8 cellular contexts compared by ENCODE assay signal in genomic region chr2:27049422-27050280, GRCh38. TPM values are rescaled to one million over a fixed set of nuclear protein-coding genes. Genes with fewer than 3 reads are reported as not detected.
DNase-seq lines count a peak whose midpoint lies in the region; ATAC-seq and TF ChIP-seq lines count a peak whose summit lies in the region.

No MANE protein-coding gene starts in this region.

- peak overlapping the region; percentile 88 for H3K9ac ChIP-seq in Loucy (ENCODE audit: low read depth, low read length, poor library complexity, severe bottlenecking)
- H3K9ac ChIP-seq in rectal smooth muscle tissue (ENCODE audit: low read length): peak overlapping the region; percentile 42

- CTCF ChIA-PET in Caco-2 (lab: Charles Lee): interaction anchor here (0.7 to 3.3 kb wide), 9 partner anchors 10 to 285 kb away, joined by 3 to 21 read pairs (median 5); partner anchors contain the start of gene KHK

- DNase-seq in Caco-2 (peak; percentile 62 to 69), cardiac muscle cell (ENCODE audit: low read depth in 1 of 2, low spot score in 1 of 2) (no peak), aorta (peak; percentile 73 to 86), inferior parietal cortex (ENCODE audit: extremely low spot score) (no peak)
- DNase-seq in activated T-helper 2 cell treated with anti-CD3 and anti-CD28 coated beads, Interferon-gamma antibody, Interleukin-2, Interleukin-4, amounts not matched to agents 10 μg/mL and 5 μg/mL and 100 μg/mL, durations not matched to agents 14 hours and 24 hours and 36 hours (ENCODE audit: low spot score): peak; percentile 50

- H3K27ac ChIP-seq in cardiac muscle cell (peak overlapping the region; percentile 96), rectal smooth muscle tissue (ENCODE audit: low read depth, low read length) (peak overlapping the region; percentile 87), aorta (ENCODE audit: low read depth in 1 of 2, low read length in 2 of 2) (peak overlapping the region in 1 of 2 donors; percentile 49)

- peaks cover 43% of the 10 kb centered on the region for H3K36me3 Mint-ChIP-seq in Caco-2 (ENCODE audit: insufficient read depth, unreplicated experiment)
- H3K36me3 Mint-ChIP-seq in activated T-helper 2 cell treated with anti-CD3 and anti-CD28 coated beads, Interferon-gamma antibody, Interleukin-2, Interleukin-4, amounts not matched to agents 10 μg/mL and 5 μg/mL and 100 μg/mL, durations not matched to agents 14 hours and 24 hours and 36 hours (ENCODE audit: low read depth): peaks cover 13% of the 10 kb centered on the region

- peaks cover 10% of the 10 kb centered on the region for H3K27me3 Mint-ChIP-seq in Caco-2 (ENCODE audit: insufficient read depth, unreplicated experiment)
- peaks cover 2% of the 10 kb centered on the region for H3K27me3 Mint-ChIP-seq in activated T-helper 2 cell treated with anti-CD3 and anti-CD28 coated beads, Interferon-gamma antibody, Interleukin-2, Interleukin-4, amounts not matched to agents 10 μg/mL and 5 μg/mL and 100 μg/mL, durations not matched to agents 14 hours and 24 hours and 36 hours (ENCODE audit: low read depth)

- H3K4me2 ChIP-seq in Loucy (ENCODE audit: low read depth, low read length, poor library complexity, severe bottlenecking): peak overlapping the region; percentile 83

- no peaks in the 10 kb centered on the region for H3K36me3 ChIP-seq in Caco-2 (ENCODE audit: control insufficient read depth, insufficient read depth, low read length)
- H3K36me3 ChIP-seq in Loucy (ENCODE audit: insufficient read depth, low read length): peaks cover 10% of the 10 kb centered on the region; the same call in 1 of the 2 replicates
- peaks cover 13% of the 10 kb centered on the region for H3K36me3 ChIP-seq in cardiac muscle cell
- no peaks in the 10 kb centered on the region for H3K36me3 ChIP-seq in rectal smooth muscle tissue (ENCODE audit: control insufficient read depth, insufficient read depth, low read length)
- no peaks in the 10 kb centered on the region for H3K36me3 ChIP-seq in aorta (ENCODE audit: control insufficient read depth in 1 of 2, insufficient read depth in 2 of 2, low read length in 1 of 2)

- 6 to 7% methylated on average over 36 to 52 of the region's 52 CpGs for WGBS in aorta, 2 donors

- peaks cover 31% of the 10 kb centered on the region for H3K4me1 Mint-ChIP-seq in Caco-2 (ENCODE audit: low read depth, unreplicated experiment)
- peaks cover 14% of the 10 kb centered on the region for H3K4me1 Mint-ChIP-seq in activated T-helper 2 cell treated with anti-CD3 and anti-CD28 coated beads, Interferon-gamma antibody, Interleukin-2, Interleukin-4, amounts not matched to agents 10 μg/mL and 5 μg/mL and 100 μg/mL, durations not matched to agents 14 hours and 24 hours and 36 hours (ENCODE audit: low read depth)

- peaks cover 9% of the 10 kb centered on the region for H3K9me3 Mint-ChIP-seq in Caco-2 (ENCODE audit: unreplicated experiment)
- H3K9me3 Mint-ChIP-seq in activated T-helper 2 cell treated with anti-CD3 and anti-CD28 coated beads, Interferon-gamma antibody, Interleukin-2, Interleukin-4, amounts not matched to agents 10 μg/mL and 5 μg/mL and 100 μg/mL, durations not matched to agents 14 hours and 24 hours and 36 hours: no peaks in the 10 kb centered on the region

- peak overlapping the region; percentile 96 for H3K4me3 ChIP-seq in Caco-2 (ENCODE audit: low read depth, low read length)
- peak overlapping the region; percentile 94 for H3K4me3 ChIP-seq in Loucy (ENCODE audit: low read length, poor library complexity, severe bottlenecking)
- peak overlapping the region; percentile 97 for H3K4me3 ChIP-seq in cardiac muscle cell
- peak overlapping the region; percentile 74 for H3K4me3 ChIP-seq in rectal smooth muscle tissue (ENCODE audit: low read length)
- H3K4me3 ChIP-seq in aorta (ENCODE audit: low read length in 2 of 2): peak overlapping the region; percentile 58 to 62

- BruUV-seq in Caco-2 (replicated peaks; lab: Mats Ljungman, UMichigan): no TSS peak

- H3F3A ChIP-seq in Loucy (ENCODE audit: low read depth): peaks cover 3% of the 10 kb centered on the region; the same call in 1 of the 2 replicates

- POLR2A ChIA-PET in Caco-2 (lab: Charles Lee): interaction anchor here (2.1 to 2.5 kb wide), 2 partner anchors 16 to 22 kb away, joined by 9 to 27 read pairs; partner anchors contain the start of genes OST4 and TMEM214

- H3K9me3 ChIP-seq in Caco-2 (no peaks in the 10 kb centered on the region), Loucy (ENCODE audit: insufficient read depth, low read depth, low read length) (no peaks in the 10 kb centered on the region), cardiac muscle cell (ENCODE audit: low read depth) (no peaks in the 10 kb centered on the region), aorta (ENCODE audit: control insufficient read depth, low read length) (no peaks in the 10 kb centered on the region)

- TF ChIP-seq CTCF in Caco-2 (IDR thresholded peaks at IDR 0.05; ENCODE audit: insufficient read depth in 1 of 2, low read depth in 1 of 2, low read length in 1 of 2, severe bottlenecking in 1 of 2, unreplicated experiment in 1 of 2) (no peak), Loucy (conservative IDR thresholded peaks at IDR 0.05; ENCODE audit: low read length) (no peak), cardiac muscle cell (IDR thresholded peaks at IDR 0.05; ENCODE audit: low read depth, low read length) (no peak)

- no peaks in the 10 kb centered on the region for H4K20me1 ChIP-seq in Loucy (ENCODE audit: insufficient read depth, low read length, poor library complexity, severe bottlenecking)

- H3K9me2 ChIP-seq in Loucy (replicated peaks; ENCODE audit: low read depth, low read length): no peaks in the 10 kb centered on the region

- H3K27ac Mint-ChIP-seq in Caco-2 (ENCODE audit: unreplicated experiment): peak overlapping the region; percentile 100
- H3K27ac Mint-ChIP-seq in activated T-helper 2 cell treated with anti-CD3 and anti-CD28 coated beads, Interferon-gamma antibody, Interleukin-2, Interleukin-4, amounts not matched to agents 10 μg/mL and 5 μg/mL and 100 μg/mL, durations not matched to agents 14 hours and 24 hours and 36 hours: peak overlapping the region; percentile 98

- H3K4me3 Mint-ChIP-seq in Caco-2 (ENCODE audit: unreplicated experiment): peak overlapping the region; percentile 80
- peak overlapping the region; percentile 88 for H3K4me3 Mint-ChIP-seq in activated T-helper 2 cell treated with anti-CD3 and anti-CD28 coated beads, Interferon-gamma antibody, Interleukin-2, Interleukin-4, amounts not matched to agents 10 μg/mL and 5 μg/mL and 100 μg/mL, durations not matched to agents 14 hours and 24 hours and 36 hours (ENCODE audit: low read depth)

- intact Hi-C loops in Caco-2 (cut with micrococcal nuclease; ENCODE audit: unreplicated experiment) (loop anchor here (1.0 kb wide), 4 partner anchors 17 to 88 kb away; partner anchors contain the start of genes KHK and TMEM214), aorta (cut with DNase I) (loop anchor here (2.0 to 5.0 kb wide), 2 partner anchors 29 to 38 kb away; partner anchors contain the start of genes EMILIN1 (in 1 of the 2) and KHK (in 1 of the 2))
- intact Hi-C loops in activated T-helper 2 cell treated with anti-CD3 and anti-CD28 coated beads, Interferon-gamma antibody, Interleukin-2, Interleukin-4, amounts not matched to agents 10 μg/mL and 5 μg/mL and 100 μg/mL, durations not matched to agents 14 hours and 24 hours and 36 hours (cut with micrococcal nuclease): loop anchor here (1.0 to 2.0 kb wide), 4 partner anchors 17 to 163 kb away; partner anchors contain the start of genes ATRAID, KHK, OST4 and SLC5A6

- H3K27me3 ChIP-seq in Caco-2 (replicated peaks; ENCODE audit: control insufficient read depth, insufficient read depth, low read length) (no peaks in the 10 kb centered on the region), Loucy (ENCODE audit: insufficient read depth, low read length, poor library complexity, severe bottlenecking) (no peaks in the 10 kb centered on the region), cardiac muscle cell (no peaks in the 10 kb centered on the region), rectal smooth muscle tissue (ENCODE audit: control insufficient read depth, insufficient read depth, low read length) (no peaks in the 10 kb centered on the region), aorta (ENCODE audit: control insufficient read depth in 1 of 2, insufficient read depth in 2 of 2, low read length in 1 of 2) (no peaks in the 10 kb centered on the region)

- H3K79me2 ChIP-seq in Loucy (ENCODE audit: insufficient read depth, low read length): peaks cover 18% of the 10 kb centered on the region

- H2AFZ ChIP-seq in Loucy (ENCODE audit: low read length): peak overlapping the region; percentile 92

- ATAC-seq in GM21528 (IDR thresholded peaks at IDR 0.05; ENCODE audit: low FRiP score, unreplicated experiment) (peak; percentile 24), aorta (ENCODE audit: low FRiP score) (peak; percentile 30)

- H3K4me1 ChIP-seq in Caco-2: 0 out of 2 replicates have a peak, but pooled peaks cover 6% of the 10 kb centered on the region
- H3K4me1 ChIP-seq in Loucy (ENCODE audit: insufficient read depth, low read length, poor library complexity, severe bottlenecking): peaks cover 25% of the 10 kb centered on the region
- peaks cover 9% of the 10 kb centered on the region for H3K4me1 ChIP-seq in cardiac muscle cell (ENCODE audit: low read depth)
- H3K4me1 ChIP-seq in rectal smooth muscle tissue (ENCODE audit: control insufficient read depth, insufficient read depth, low read length): peaks cover 11% of the 10 kb centered on the region
- H3K4me1 ChIP-seq in aorta (ENCODE audit: control insufficient read depth in 1 of 2, insufficient read depth in 2 of 2, low read length in 2 of 2): no peaks in the 10 kb centered on the region

RNA-seq across cellular contexts. Expression of gene AGBL5, which starts 1.8 kb away (rescaled TPM):
- total RNA-seq in Caco-2 (2022): 31.4 and 34.1 TPM in 2 replicates
- 12.5 and 13.8 TPM in 2 replicates for total RNA-seq in activated T-helper 2 cell treated with anti-CD3 and anti-CD28 coated beads, Interferon-gamma antibody, Interleukin-2, Interleukin-4, amounts not matched to agents 10 μg/mL and 5 μg/mL and 100 μg/mL, durations not matched to agents 14 hours and 24 hours and 36 hours
- 52.0 and 52.5 TPM in 2 replicates for total RNA-seq in cardiac muscle cell
- 67.0 and 77.7 TPM in 2 replicates for polyA plus RNA-seq in cardiac muscle cell
- 10 to 100 TPM; 14.3 to 15.0 TPM for total RNA-seq in aorta
- polyA plus RNA-seq in aorta: 10 to 100 TPM; 11.5 to 16.7 TPM

RNA-seq across cellular contexts. Expression of gene TMEM214, which starts 16.9 kb away (rescaled TPM):
- total RNA-seq in Caco-2 (2022) (85.0 and 85.4 TPM in 2 replicates), cardiac muscle cell (38.9 and 48.5 TPM in 2 replicates), aorta (100 to 1,000 TPM in 1 of 2 donors, 10 to 100 TPM in 1; 96.4 to 106 TPM)
- 96.3 and 102 TPM in 2 replicates for total RNA-seq in activated T-helper 2 cell treated with anti-CD3 and anti-CD28 coated beads, Interferon-gamma antibody, Interleukin-2, Interleukin-4, amounts not matched to agents 10 μg/mL and 5 μg/mL and 100 μg/mL, durations not matched to agents 14 hours and 24 hours and 36 hours
- polyA plus RNA-seq in cardiac muscle cell (46.9 and 66.3 TPM in 2 replicates), aorta (10 to 100 TPM; 30.2 to 93.3 TPM)

RNA-seq across cellular contexts. Expression of gene OST4, which starts 21.8 kb away (rescaled TPM):
- 237 and 249 TPM in 2 replicates for total RNA-seq in Caco-2 (2022)
- total RNA-seq in activated T-helper 2 cell treated with anti-CD3 and anti-CD28 coated beads, Interferon-gamma antibody, Interleukin-2, Interleukin-4, amounts not matched to agents 10 μg/mL and 5 μg/mL and 100 μg/mL, durations not matched to agents 14 hours and 24 hours and 36 hours: 330 and 341 TPM in 2 replicates
- total RNA-seq in cardiac muscle cell: 289 and 303 TPM in 2 replicates
- 768 and 779 TPM in 2 replicates for polyA plus RNA-seq in cardiac muscle cell
- 100 to 1,000 TPM; 219 to 260 TPM for total RNA-seq in aorta
- polyA plus RNA-seq in aorta: 100 to 1,000 TPM; 531 to 750 TPM

RNA-seq across cellular contexts. Expression of gene EMILIN1, which starts 28.8 kb away (rescaled TPM):
- total RNA-seq in Caco-2 (2022) (0.30 and 0.43 TPM in 2 replicates), cardiac muscle cell (18.5 and 20.2 TPM in 2 replicates), aorta (100 to 1,000 TPM; 180 to 200 TPM)
- total RNA-seq in activated T-helper 2 cell treated with anti-CD3 and anti-CD28 coated beads, Interferon-gamma antibody, Interleukin-2, Interleukin-4, amounts not matched to agents 10 μg/mL and 5 μg/mL and 100 μg/mL, durations not matched to agents 14 hours and 24 hours and 36 hours: 0.87 and 0.94 TPM in 2 replicates
- polyA plus RNA-seq in cardiac muscle cell (12.2 and 15.6 TPM in 2 replicates), aorta (100 to 1,000 TPM in 1 of 2 donors, 10 to 100 TPM in 1; 50.0 to 249 TPM)

RNA-seq across cellular contexts. Expression of gene KHK, which starts 36.9 kb away (rescaled TPM):
- total RNA-seq in Caco-2 (2022): 7.9 and 9.3 TPM in 2 replicates
- 12.3 and 13.4 TPM in 2 replicates for total RNA-seq in activated T-helper 2 cell treated with anti-CD3 and anti-CD28 coated beads, Interferon-gamma antibody, Interleukin-2, Interleukin-4, amounts not matched to agents 10 μg/mL and 5 μg/mL and 100 μg/mL, durations not matched to agents 14 hours and 24 hours and 36 hours
- 9.0 and 9.6 TPM in 2 replicates for total RNA-seq in cardiac muscle cell
- polyA plus RNA-seq in cardiac muscle cell: 12.9 and 19.2 TPM in 2 replicates
- total RNA-seq in aorta: 1 to 10 TPM; 3.4 to 5.1 TPM
- 10 to 100 TPM in 1 of 2 donors, 1 to 10 TPM in 1; 6.0 to 38.7 TPM for polyA plus RNA-seq in aorta

Comparison
In these comparisons a context has a peak if more than half of its experiments do, and no peak if none do; other contexts are left out.
1. DNase-seq: peak in Caco-2 (2 of 2), activated T-helper 2 cell treated with anti-CD3 and anti-CD28 coated beads, Interferon-gamma antibody, Interleukin-2, Interleukin-4, amounts not matched to agents 10 μg/mL and 5 μg/mL and 100 μg/mL, durations not matched to agents 14 hours and 24 hours and 36 hours (single experiment) and aorta (2 of 2); none in cardiac muscle cell (0 of 2) and inferior parietal cortex (single experiment).
2. Peak in every context shown above with its lines, with median percentiles within 50 percentile points of each other: H3K4me3 ChIP-seq.